ENCODE assay signal across 16 cellular contexts in the genomic region with DNA sequence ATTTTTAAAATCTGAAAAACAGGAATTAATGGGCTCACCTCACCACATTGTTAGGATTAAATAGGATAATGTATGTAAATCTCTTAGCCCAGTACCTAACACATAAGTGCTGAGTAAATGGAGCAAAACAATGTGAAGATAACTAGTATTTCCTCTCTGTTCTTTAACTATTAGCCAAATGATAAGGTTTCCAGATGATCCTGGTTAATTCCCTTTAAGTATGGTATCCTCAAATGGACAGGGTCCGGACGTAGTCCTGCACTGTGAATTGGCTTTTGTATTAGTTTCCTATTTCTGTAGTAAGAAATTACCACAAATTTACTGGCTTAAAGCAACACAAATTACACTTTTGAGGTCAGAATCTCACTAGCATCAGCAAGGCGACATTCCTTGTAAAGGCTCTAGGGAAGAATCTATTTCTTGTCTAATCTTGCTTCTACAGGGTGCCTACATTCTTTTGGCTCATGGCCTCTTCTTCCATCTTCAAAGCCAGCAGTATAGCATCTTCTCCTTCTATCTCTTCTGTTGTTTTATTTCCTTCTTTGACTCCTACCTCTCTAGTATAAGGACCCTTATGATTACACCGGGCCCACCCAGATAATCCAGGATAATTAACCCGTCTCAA. TPM values are rescaled to one million over a fixed set of nuclear protein-coding genes. Genes with fewer than 3 reads are reported as not detected.
DNase-seq lines count a peak whose midpoint lies in the region; ATAC-seq, FAIRE-seq and TF ChIP-seq lines count a peak whose summit lies in the region.
"Had no signal": no experiment of that assay in that cellular context is flagged by ENCODE, and none has a peak within 500 bp of the region (broad histone marks: within the 10 kb centered on the region; RNA-seq: fewer than 3 reads in every experiment).

No MANE protein-coding gene starts in this region.

- no peaks in the 10 kb centered on the region for H3K27me3 Mint-ChIP-seq in activated T-cell treated with anti-CD3 and anti-CD28 coated beads, Interleukin-2, amount 50 U/mL, for 72 hours (ENCODE audit: low read depth)
- H3K27me3 Mint-ChIP-seq in central memory CD8-positive, alpha-beta T cell = no peaks in the 10 kb centered on the region
- H3K27me3 Mint-ChIP-seq in osteocyte (ENCODE audit: unreplicated experiment) = no peaks in the 10 kb centered on the region
- H3K27me3 Mint-ChIP-seq: progenitor cell of endocrine pancreas had no signal

- no peaks in the 10 kb centered on the region for H3K9me3 Mint-ChIP-seq in activated T-cell treated with anti-CD3 and anti-CD28 coated beads, Interleukin-2, amount 50 U/mL, for 72 hours
- no peaks in the 10 kb centered on the region for H3K9me3 Mint-ChIP-seq in central memory CD8-positive, alpha-beta T cell
- no peaks in the 10 kb centered on the region for H3K9me3 Mint-ChIP-seq in osteocyte (ENCODE audit: unreplicated experiment)

- FAIRE-seq in urothelium cell line (lab: Jason Lieb, UNC) = no peak

- no peak for DNase-seq in activated T-cell treated with anti-CD3 and anti-CD28 coated beads, Interleukin-2, amount 50 U/mL, for 72 hours
- no peak for DNase-seq in activated T-cell treated with anti-CD3 and anti-CD28 coated beads, Interleukin-2, amount 50 U/mL, for 48 hours
- no peak for DNase-seq in central memory CD8-positive, alpha-beta T cell (ENCODE audit: low spot score in 2 of 2)
- no peak for DNase-seq in osteocyte (ENCODE audit: extremely low spot score, unreplicated experiment)
- no peak for DNase-seq in NCI-H1694 treated with DMSO at 0.1 percent for 48 hours (lab: John Stamatoyannopoulos, UW)
- DNase-seq in NK-92 treated with Interleukin-12 subunit alpha and Interleukin-12 subunit beta, amount 100 ng/mL, for 24 hours (lab: John Stamatoyannopoulos, UW) = no peak
- DNase-seq in urothelium cell line (ENCODE audit: low spot score) = no peak
- DNase-seq: ACHN; activated CD4-positive, alpha-beta T cell treated with anti-CD3 and anti-CD28 coated beads for 4 hours; activated CD8-positive, alpha-beta memory T cell treated with anti-CD3 and anti-CD28 coated beads, Interleukin-2, amount 50 U/mL, for 48 hours; cerebellar nuclear complex; H7; SHP77 treated with DMSO at 0.1 percent for 48 hours had no signal

- no peak for ATAC-seq in activated T-cell treated with anti-CD3 and anti-CD28 coated beads, Interleukin-2, amount 50 U/mL, for 72 hours (replicated peaks in 1 of 2)
- ATAC-seq in central memory CD8-positive, alpha-beta T cell (replicated peaks; ENCODE audit: extremely low read depth, poor library complexity, severe bottlenecking) = no peak
- ATAC-seq: left lobe of liver had no signal

- H3K9ac ChIP-seq in HUES48 (ENCODE audit: low read depth, low read length) = no peak overlapping the region

- peaks cover 44% of the 10 kb centered on the region for H3K4me1 ChIP-seq in HUES48 (ENCODE audit: control insufficient read depth, insufficient read depth, low read length)

- no peaks in the 10 kb centered on the region for H3K27me3 ChIP-seq in HUES48 (ENCODE audit: control insufficient read depth, insufficient read depth, low read length)

- H3K9me3 ChIP-seq in HUES48 (ENCODE audit: control insufficient read depth, insufficient read depth, low read length) = no peaks in the 10 kb centered on the region

- peak overlapping the region; percentile 63 for H3K27ac ChIP-seq in HUES48 (ENCODE audit: low read depth, low read length)

- no peaks in the 10 kb centered on the region for H3K36me3 ChIP-seq in HUES48 (ENCODE audit: control insufficient read depth, insufficient read depth, low read length)

- no peak for TF ChIP-seq CTCF in osteocyte (IDR thresholded peaks at IDR 0.05)

- peaks cover 2% of the 10 kb centered on the region in 2 donors for H3K36me3 Mint-ChIP-seq in activated T-cell treated with anti-CD3 and anti-CD28 coated beads, Interleukin-2, amount 50 U/mL, for 72 hours (ENCODE audit: insufficient read depth in 2 of 2)
- H3K36me3 Mint-ChIP-seq in central memory CD8-positive, alpha-beta T cell (ENCODE audit: insufficient read depth) = peaks cover 1% of the 10 kb centered on the region
- H3K36me3 Mint-ChIP-seq in osteocyte (ENCODE audit: unreplicated experiment) = peaks cover 2% of the 10 kb centered on the region

- H3K4me3 Mint-ChIP-seq in activated T-cell treated with anti-CD3 and anti-CD28 coated beads, Interleukin-2, amount 50 U/mL, for 72 hours = peak overlapping the region; percentile 35 to 82
- H3K4me3 Mint-ChIP-seq in central memory CD8-positive, alpha-beta T cell = peak overlapping the region; percentile 44
- no peak overlapping the region for H3K4me3 Mint-ChIP-seq in osteocyte (ENCODE audit: unreplicated experiment)

- H3K4me3 ChIP-seq in HUES48 (ENCODE audit: low read depth, low read length) = no peak overlapping the region

- H3K27ac Mint-ChIP-seq in activated T-cell treated with anti-CD3 and anti-CD28 coated beads, Interleukin-2, amount 50 U/mL, for 72 hours = peak overlapping the region; percentile 93
- H3K27ac Mint-ChIP-seq in central memory CD8-positive, alpha-beta T cell (ENCODE audit: low read depth) = peak overlapping the region; percentile 72
- peak overlapping the region; percentile 10 for H3K27ac Mint-ChIP-seq in osteocyte (ENCODE audit: unreplicated experiment)

- H3K4me1 Mint-ChIP-seq in activated T-cell treated with anti-CD3 and anti-CD28 coated beads, Interleukin-2, amount 50 U/mL, for 72 hours (ENCODE audit: low read depth) = peaks cover 76% of the 10 kb centered on the region
- peaks cover 75% of the 10 kb centered on the region for H3K4me1 Mint-ChIP-seq in central memory CD8-positive, alpha-beta T cell
- H3K4me1 Mint-ChIP-seq in osteocyte (ENCODE audit: unreplicated experiment) = peaks cover 65% of the 10 kb centered on the region

RNA-seq across cellular contexts. Expression of gene SCAF4, which starts 17.1 kb away (rescaled TPM):
- total RNA-seq in activated T-cell treated with anti-CD3 and anti-CD28 coated beads, Interleukin-2, amount 50 U/mL, for 72 hours = 10 to 100 TPM; 44.7 to 46.0 TPM
- total RNA-seq in osteocyte = 32.7 and 33.7 TPM in 2 replicates

RNA-seq across cellular contexts. Expression of gene SOD1, which starts 55.4 kb away (rescaled TPM):
- 100 to 1,000 TPM; 106 to 114 TPM for total RNA-seq in activated T-cell treated with anti-CD3 and anti-CD28 coated beads, Interleukin-2, amount 50 U/mL, for 72 hours
- 195 and 205 TPM in 2 replicates for total RNA-seq in osteocyte

Comparison
In these comparisons a context has a peak if more than half of its experiments do, and no peak if none do; other contexts are left out.
1. H3K27ac Mint-ChIP-seq: peak in every context shown above with its lines; median percentile 93 in activated T-cell treated with anti-CD3 and anti-CD28 coated beads, Interleukin-2, amount 50 U/mL, for 72 hours; 72 in central memory CD8-positive, alpha-beta T cell; 10 in osteocyte.